In the genomic region with DNA sequence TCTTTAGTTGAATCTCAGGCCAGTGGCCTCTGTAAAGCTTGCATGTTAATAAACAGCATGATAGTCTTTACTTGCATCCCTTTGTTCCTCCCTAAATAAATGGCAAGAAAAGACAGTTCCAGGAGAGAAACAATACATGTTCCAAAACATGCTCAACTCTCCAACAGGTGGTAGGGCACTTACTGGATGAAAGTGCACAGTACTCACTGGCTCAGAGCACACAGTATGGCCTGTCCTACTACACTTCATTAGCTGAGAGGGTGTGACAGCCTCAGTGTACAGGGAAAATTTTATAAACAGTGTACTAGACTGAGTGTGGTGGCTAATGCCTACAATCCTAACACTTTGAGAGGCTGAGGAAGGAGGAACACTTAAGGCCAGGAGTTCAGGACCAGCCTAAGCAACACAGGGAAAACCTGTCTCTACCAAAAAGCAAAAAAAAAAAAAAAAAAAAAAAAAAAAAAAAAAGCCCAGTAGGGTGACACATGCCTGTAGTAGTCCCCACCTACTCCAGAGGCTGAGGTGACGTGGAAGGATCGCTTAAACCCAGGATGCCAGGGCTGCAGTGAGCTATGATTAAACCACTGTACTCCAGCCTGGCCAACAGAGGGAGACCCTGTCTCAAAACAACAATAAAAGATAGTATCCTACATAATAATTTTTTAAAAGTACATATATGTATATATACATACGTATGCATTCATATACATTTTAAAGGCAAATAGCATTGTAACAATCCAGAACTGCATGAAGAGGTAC, we compare ENCODE assay signal across 11 cellular contexts. TPM values are rescaled to one million over a fixed set of nuclear protein-coding genes. Genes with fewer than 3 reads are reported as not detected.
DNase-seq lines count a peak whose midpoint lies in the region; ATAC-seq and TF ChIP-seq lines count a peak whose summit lies in the region.
"Had no signal": no experiment of that assay in that cellular context is flagged by ENCODE, and none has a peak within 500 bp of the region (broad histone marks: within the 10 kb centered on the region; RNA-seq: fewer than 3 reads in every experiment).

No MANE protein-coding gene starts in this region.

- no peak for TF ChIP-seq EP300 in suprapubic skin (IDR thresholded peaks at IDR 0.05)

- 78% methylated on average over 3 of the region's 3 CpGs for WGBS in suprapubic skin

- no peaks in the 10 kb centered on the region for H3K36me3 Mint-ChIP-seq in activated naive CD4-positive, alpha-beta T cell treated with anti-CD3 and anti-CD28 coated beads for 36 hours (ENCODE audit: low read depth)

- TF ChIP-seq CTCF in choroid plexus epithelial cell (conservative IDR thresholded peaks at IDR 0.05; ENCODE audit: low read depth, low read length) (peak; percentile 35), suprapubic skin (IDR thresholded peaks at IDR 0.05) (no peak)

- no peaks in the 10 kb centered on the region for H3K9me3 ChIP-seq in suprapubic skin
- H3K9me3 ChIP-seq: BLaER1 treated with 17β-estradiol and CSF1 and Interleukin-3, amounts not matched to agents 10 nM and 100 nM had no signal

- H3K4me3 Mint-ChIP-seq in activated naive CD4-positive, alpha-beta T cell treated with anti-CD3 and anti-CD28 coated beads for 36 hours: no peak overlapping the region

- peak; percentile 22 for DNase-seq in activated naive CD4-positive, alpha-beta T cell treated with anti-CD3 and anti-CD28 coated beads for 36 hours
- DNase-seq in activated naive CD4-positive, alpha-beta T cell treated with anti-CD3 and anti-CD28 coated beads, Interleukin-2, amount 50 U/mL, for 16 hours: no peak
- DNase-seq in SK-MEL-5 (ENCODE audit: low read depth, low spot score) (peak; percentile 28), choroid plexus epithelial cell (ENCODE audit: low read depth) (peak; percentile 11), sciatic nerve (ENCODE audit: low spot score) (no peak), NCI-H1417 treated with DMSO at 0.1 percent for 48 hours (lab: John Stamatoyannopoulos, UW) (no peak), suprapubic skin (ENCODE audit: low spot score in 2 of 2) (no peak)
- DNase-seq in stimulated activated CD4-positive, alpha-beta T cell treated with anti-CD3 and anti-CD28 coated beads, Interleukin-1b, Interleukin-23, amount 100 ng/mL, for 48 hours: peak; percentile 32
- DNase-seq: NCI-H187 treated with DMSO at 0.1 percent for 48 hours, right cardiac atrium had no signal

- CTCF ChIA-PET in activated naive CD4-positive, alpha-beta T cell treated with anti-CD3 and anti-CD28 coated beads for 36 hours (lab: Charles Lee): interaction anchor here (0.6 to 17.1 kb wide), 6 partner anchors 9 to 170 kb away, joined by 3 to 250 read pairs (median 4); no protein-coding TSS in a partner anchor

- ATAC-seq in sciatic nerve: no peak
- ATAC-seq: right cardiac atrium had no signal

- peaks cover 10% of the 10 kb centered on the region for H3K4me1 ChIP-seq in suprapubic skin
- H3K4me1 ChIP-seq: BLaER1 treated with 17β-estradiol and CSF1 and Interleukin-3, amounts not matched to agents 10 nM and 100 nM had no signal

- in situ Hi-C loops in SK-MEL-5 (cut with HindIII; ENCODE audit: low pct_unique_long_range_greater_than_20kb, low sequenced_read_pairs): loop anchor here (25.0 kb wide), 1 partner anchor 143 kb away; no protein-coding TSS in a partner anchor

- H3K27ac Mint-ChIP-seq in activated naive CD4-positive, alpha-beta T cell treated with anti-CD3 and anti-CD28 coated beads for 36 hours: no peak overlapping the region

- no peaks in the 10 kb centered on the region for H3K9me3 Mint-ChIP-seq in activated naive CD4-positive, alpha-beta T cell treated with anti-CD3 and anti-CD28 coated beads for 36 hours

- H3K27me3 Mint-ChIP-seq in activated naive CD4-positive, alpha-beta T cell treated with anti-CD3 and anti-CD28 coated beads for 36 hours (ENCODE audit: low read depth): no peaks in the 10 kb centered on the region

- H3K36me3 ChIP-seq in suprapubic skin: peaks cover 16% of the 10 kb centered on the region

- no peak for TF ChIP-seq POLR2A in suprapubic skin (IDR thresholded peaks at IDR 0.05)

- intact Hi-C loops in activated naive CD4-positive, alpha-beta T cell treated with anti-CD3 and anti-CD28 coated beads for 36 hours (cut with micrococcal nuclease): loop anchor here (2.0 to 5.0 kb wide), 2 partner anchors 33 to 50 kb away; no protein-coding TSS in a partner anchor
- intact Hi-C loops in sciatic nerve (cut with DNase I): no loop called here

- H3K4me3 ChIP-seq in choroid plexus epithelial cell (ENCODE audit: low read depth, low read length) (no peak overlapping the region), suprapubic skin (no peak overlapping the region)
- H3K4me3 ChIP-seq: BLaER1 treated with 17β-estradiol and CSF1 and Interleukin-3, amounts not matched to agents 10 nM and 100 nM had no signal

- H3K4me1 Mint-ChIP-seq in activated naive CD4-positive, alpha-beta T cell treated with anti-CD3 and anti-CD28 coated beads for 36 hours (ENCODE audit: low read depth): peaks cover 15% of the 10 kb centered on the region

- H3K27me3 ChIP-seq in suprapubic skin: no peaks in the 10 kb centered on the region
- H3K27me3 ChIP-seq: BLaER1 treated with 17β-estradiol and CSF1 and Interleukin-3, amounts not matched to agents 10 nM and 100 nM had no signal

- H3K27ac ChIP-seq in suprapubic skin: no peak overlapping the region
- H3K27ac ChIP-seq: BLaER1 treated with 17β-estradiol and CSF1 and Interleukin-3, amounts not matched to agents 10 nM and 100 nM had no signal

RNA-seq across cellular contexts. Expression of gene SOS1, which starts 51.9 kb away (rescaled TPM):
- total RNA-seq in activated naive CD4-positive, alpha-beta T cell treated with anti-CD3 and anti-CD28 coated beads for 36 hours: 10 to 100 TPM; 16.8 to 17.1 TPM
- total RNA-seq in SK-MEL-5 (2014; rRNA removed; shearing (Covaris generic)): 16.8 TPM in 2 replicates
- 15.4 and 15.8 TPM in 2 replicates for polyA plus RNA-seq in SK-MEL-5 (2015; cell fraction: cytosol; rRNA removed)
- polyA plus RNA-seq in SK-MEL-5 (2015; cell fraction: nucleus; rRNA removed): 53.2 and 62.5 TPM in 2 replicates
- total RNA-seq in sciatic nerve (53.9 TPM), suprapubic skin (10 to 100 TPM; 18.3 to 38.3 (median 27.7) TPM)

Comparison
In these comparisons a context has a peak if more than half of its experiments do, and no peak if none do; other contexts are left out.
1. DNase-seq: peak in activated naive CD4-positive, alpha-beta T cell treated with anti-CD3 and anti-CD28 coated beads for 36 hours (single experiment), SK-MEL-5 (single experiment), choroid plexus epithelial cell (single experiment) and stimulated activated CD4-positive, alpha-beta T cell treated with anti-CD3 and anti-CD28 coated beads, Interleukin-1b, Interleukin-23, amount 100 ng/mL, for 48 hours (single experiment); none in activated naive CD4-positive, alpha-beta T cell treated with anti-CD3 and anti-CD28 coated beads, Interleukin-2, amount 50 U/mL, for 16 hours (single experiment), sciatic nerve (single experiment), NCI-H1417 treated with DMSO at 0.1 percent for 48 hours (single experiment) and suprapubic skin (0 of 2).